In the genomic region with DNA sequence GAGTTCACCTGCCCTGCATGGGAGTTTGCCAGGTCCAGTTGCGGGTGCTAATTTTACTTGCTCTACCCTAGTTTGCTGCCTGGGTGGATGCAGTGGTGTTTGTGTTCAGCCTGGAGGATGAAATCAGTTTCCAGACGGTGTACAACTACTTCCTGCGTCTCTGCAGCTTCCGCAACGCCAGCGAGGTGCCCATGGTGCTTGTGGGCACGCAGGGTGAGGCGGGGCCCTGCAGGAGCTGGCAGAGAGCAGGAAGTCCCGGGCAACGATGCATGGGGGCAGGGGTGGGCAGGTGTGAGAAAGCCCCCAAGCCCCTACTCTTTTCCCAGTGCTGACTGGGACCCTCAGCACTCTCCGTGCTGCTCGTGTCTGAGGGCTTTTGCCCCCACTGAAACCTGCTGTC, we compare ENCODE assay signal across 13 cellular contexts.
DNase-seq lines count a peak whose midpoint lies in the region; ATAC-seq and TF ChIP-seq lines count a peak whose summit lies in the region.
"Had no signal": no experiment of that assay in that cellular context is flagged by ENCODE, and none has a peak within 500 bp of the region (broad histone marks: within the 10 kb centered on the region; RNA-seq: fewer than 3 reads in every experiment).

No MANE protein-coding gene starts in this region.

- peak; percentile 16 for DNase-seq in activated T-cell treated with anti-CD3 and anti-CD28 coated beads for 1 hour (ENCODE audit: low read depth)
- no peak for DNase-seq in activated T-cell treated with anti-CD3 and anti-CD28 coated beads for 4 hours
- peak; percentile 40 for DNase-seq in T follicular helper cell (ENCODE audit: low read depth)
- DNase-seq in activated T-helper 9 cell treated with anti-CD3 and anti-CD28 coated beads, Interleukin-2, amount 50 U/mL, for 16 hours (ENCODE audit: low read depth): peak; percentile 11
- peak; percentile 35 for DNase-seq in stimulated activated CD4-positive, alpha-beta T cell treated with anti-CD3 and anti-CD28 coated beads, Interleukin-4, amount 100 ng/mL, for 1 hour
- no peak for DNase-seq in erythroblast (lab: John Stamatoyannopoulos, UW)
- DNase-seq in HuH-7 (ENCODE audit: low spot score): no peak
- DNase-seq: cerebellar nuclear complex, left ventricle myocardium inferior, NCI-H1436 treated with DMSO at 0.1 percent for 48 hours, NCI-H526 had no signal

- TF ChIP-seq POLR2A in erythroblast (IDR thresholded peaks at IDR 0.05; ENCODE audit: low read length): no peak

- ATAC-seq in HG03045 (IDR thresholded peaks at IDR 0.05; ENCODE audit: unreplicated experiment): no peak
- ATAC-seq: sciatic nerve had no signal

Comparison
In these comparisons a context has a peak if more than half of its experiments do, and no peak if none do; other contexts are left out.
1. DNase-seq: peak in activated T-cell treated with anti-CD3 and anti-CD28 coated beads for 1 hour (single experiment), T follicular helper cell (single experiment), activated T-helper 9 cell treated with anti-CD3 and anti-CD28 coated beads, Interleukin-2, amount 50 U/mL, for 16 hours (single experiment) and stimulated activated CD4-positive, alpha-beta T cell treated with anti-CD3 and anti-CD28 coated beads, Interleukin-4, amount 100 ng/mL, for 1 hour (single experiment); none in activated T-cell treated with anti-CD3 and anti-CD28 coated beads for 4 hours (single experiment), erythroblast (0 of 2) and HuH-7 (single experiment).